11 cellular contexts compared by ENCODE assay signal in the genomic region with DNA sequence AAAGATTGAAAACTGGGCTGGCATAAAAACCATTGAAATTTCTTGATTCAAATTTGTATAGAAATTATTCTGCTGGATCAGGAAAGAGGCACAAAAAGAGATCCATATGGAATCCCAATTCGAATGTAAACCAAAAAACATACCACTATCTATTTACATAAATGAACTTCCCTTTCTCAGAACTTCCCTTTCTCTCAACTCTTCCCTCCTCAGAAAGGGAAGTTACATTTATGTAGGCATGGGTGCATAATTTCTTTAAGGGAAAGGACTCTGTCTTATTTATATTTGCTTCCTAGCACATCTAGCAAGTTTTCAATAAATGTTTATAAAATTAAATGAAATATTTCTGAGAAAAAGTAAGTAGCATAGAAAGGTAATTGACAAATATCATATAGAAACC.
"Had no signal": no experiment of that assay in that cellular context is flagged by ENCODE, and none has a peak within 500 bp of the region (broad histone marks: within the 10 kb centered on the region; RNA-seq: fewer than 3 reads in every experiment).

No MANE protein-coding gene starts in this region.

- DNase-seq: activated CD4-positive, alpha-beta T cell treated with anti-CD3 and anti-CD28 coated beads, Interleukin-2, amount 10 ng/mL, durations not matched to agents 7 days and 5 days; activated CD8-positive, alpha-beta memory T cell treated with anti-CD3 and anti-CD28 coated beads, Interleukin-2, amount 50 U/mL, for 48 hours; activated naive CD8-positive, alpha-beta T cell treated with anti-CD3 and anti-CD28 coated beads, Interleukin-2, amount 10 ng/mL, durations not matched to agents 7 days and 5 days; cortex of kidney; effector CD4-positive, alpha-beta T cell; left colon; midbrain; stimulated activated CD4-positive, alpha-beta T cell treated with anti-CD3 and anti-CD28 coated beads, Interleukin-1b, Interleukin-23, amount 100 ng/mL, for 48 hours; uterus had no signal

- H3K36me3 ChIP-seq: esophagus muscularis mucosa, uterus had no signal

- H3K27ac ChIP-seq: esophagus muscularis mucosa, uterus had no signal

- H3K9me3 ChIP-seq: esophagus muscularis mucosa, uterus had no signal

- ATAC-seq: left colon had no signal

- H3K4me1 ChIP-seq: esophagus muscularis mucosa, uterus had no signal

- H3K27me3 ChIP-seq: esophagus muscularis mucosa, uterus had no signal

- H3K4me3 ChIP-seq: esophagus muscularis mucosa, lung, uterus had no signal
